Comparison of ENCODE assay signal across 21 cellular contexts in the genomic region with DNA sequence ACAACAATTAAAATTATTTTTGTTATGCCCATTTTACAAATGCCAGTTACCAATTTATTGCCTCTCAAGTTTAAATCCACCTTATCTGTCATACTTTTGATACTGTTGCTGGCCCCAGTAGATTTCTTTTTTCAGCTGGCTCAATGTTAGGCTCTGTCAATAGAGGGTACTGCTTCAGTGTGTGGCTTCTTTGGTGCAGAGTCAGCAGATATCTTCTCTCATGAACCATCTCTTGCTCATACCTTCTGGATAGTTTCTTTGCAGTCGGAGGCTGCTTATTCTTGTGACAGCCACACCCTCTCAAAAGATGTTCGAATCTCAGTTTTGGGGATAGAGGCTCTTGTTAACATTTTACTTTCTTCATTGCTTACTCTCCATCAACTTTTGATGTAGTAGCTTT.
DNase-seq lines count a peak whose midpoint lies in the region; ATAC-seq, FAIRE-seq and TF ChIP-seq lines count a peak whose summit lies in the region.
"Had no signal": no experiment of that assay in that cellular context is flagged by ENCODE, and none has a peak within 500 bp of the region (broad histone marks: within the 10 kb centered on the region; RNA-seq: fewer than 3 reads in every experiment).

No MANE protein-coding gene starts in this region.

- no peak overlapping the region for H4K91ac ChIP-seq in IMR-90 (ENCODE audit: insufficient read depth, low read depth, low read length)

- H3K36me3 Mint-ChIP-seq in neural progenitor cell = no peaks in the 10 kb centered on the region
- H3K36me3 Mint-ChIP-seq: CD8-positive, alpha-beta T cell had no signal

- peaks cover 9% of the 10 kb centered on the region for H3K9me3 Mint-ChIP-seq in neural progenitor cell

- H2BK120ac ChIP-seq in IMR-90 (ENCODE audit: low read depth, low read length) = no peak overlapping the region

- H2BK15ac ChIP-seq in IMR-90 (ENCODE audit: low read depth, low read length) = no peak overlapping the region

- H2BK20ac ChIP-seq in IMR-90 (ENCODE audit: low read depth, low read length) = no peak overlapping the region

- no peak for DNase-seq in A549 (ENCODE audit: low read depth in 1 of 2, low spot score in 1 of 2)
- DNase-seq in IMR-90 = no peak
- no peak for DNase-seq in neural progenitor cell (ENCODE audit: low spot score)
- no peak for DNase-seq in activated CD8-positive, alpha-beta memory T cell treated with anti-CD3 and anti-CD28 coated beads for 24 hours
- DNase-seq: 8988T; AML-193; Caco-2; Calu3; CD4-positive, alpha-beta T cell; CD8-positive, alpha-beta T cell; DMS79 treated with DMSO at 0.1 percent for 48 hours had no signal

- no peaks in the 10 kb centered on the region for H3K9me1 ChIP-seq in IMR-90 (ENCODE audit: insufficient read depth, low read length)

- no peak overlapping the region for H4K8ac ChIP-seq in IMR-90 (ENCODE audit: low read depth in 2 of 2, low read length in 2 of 2)

- no peak overlapping the region for H3K56ac ChIP-seq in IMR-90 (ENCODE audit: extremely low read depth, insufficient read depth, low read length)

- H3K27ac ChIP-seq in A549 = no peak overlapping the region
- no peak overlapping the region for H3K27ac ChIP-seq in IMR-90 (ENCODE audit: insufficient read depth, low read length)
- no peak overlapping the region for H3K27ac ChIP-seq in neural progenitor cell
- H3K27ac ChIP-seq: BLaER1 treated with 17β-estradiol and CSF1 and Interleukin-3, amounts not matched to agents 10 nM and 100 nM; C4-2B had no signal

- 3% methylated on average over 2 of the region's 2 CpGs for WGBS in A549 (ENCODE audit: missing lambda C conversion rate)
- WGBS in IMR-90 (ENCODE audit: extremely low coverage in 2 of 2, insufficient read length in 1 of 2), 2 experiments = no CpG with 5 or more reads among the region's 2 CpGs

- no peak for TF ChIP-seq CTCF in A549 (IDR thresholded peaks at IDR 0.05)
- TF ChIP-seq CTCF in IMR-90 (conservative IDR thresholded peaks at IDR 0.05; ENCODE audit: low read depth, low read length) = no peak
- TF ChIP-seq CTCF in neural progenitor cell (IDR thresholded peaks at IDR 0.05) = no peak

- no peak overlapping the region for H3K4ac ChIP-seq in IMR-90 (ENCODE audit: low read depth, low read length)

- H2AK5ac ChIP-seq in IMR-90 (ENCODE audit: low read depth, low read length) = no peak overlapping the region

- no peak for TF ChIP-seq EP300 in A549 (IDR thresholded peaks at IDR 0.05)

- no peak overlapping the region for H4K5ac ChIP-seq in IMR-90 (ENCODE audit: low read depth, low read length)

- no peaks in the 10 kb centered on the region for H3K27me3 Mint-ChIP-seq in neural progenitor cell (ENCODE audit: insufficient read depth, low read depth)
- H3K27me3 Mint-ChIP-seq: B cell; CD4-positive, alpha-beta T cell had no signal

- H3K79me1 ChIP-seq in IMR-90 (ENCODE audit: low read depth in 1 of 2, low read length in 2 of 2) = no peaks in the 10 kb centered on the region

- POLR2A ChIA-PET in A549 (lab: Yijun Ruan, JAX) (no interaction called here), IMR-90 (lab: Charles Lee; ENCODE audit: unreplicated experiment) (no interaction called here)

- H3K4me3 ChIP-seq in A549 (no peak overlapping the region), IMR-90 (ENCODE audit: insufficient read depth, low read depth, low read length) (no peak overlapping the region), neural progenitor cell (no peak overlapping the region)
- H3K4me3 ChIP-seq: BLaER1 treated with 17β-estradiol and CSF1 and Interleukin-3, amounts not matched to agents 10 nM and 100 nM; GM12878 had no signal

- no peak overlapping the region for H3K23ac ChIP-seq in IMR-90 (ENCODE audit: low read depth, low read length)

- peaks cover 8% of the 10 kb centered on the region for H3K4me1 Mint-ChIP-seq in neural progenitor cell
- H3K4me1 Mint-ChIP-seq: B cell had no signal

- TF ChIP-seq POLR2A in A549 (IDR thresholded peaks at IDR 0.05; ENCODE audit: low read length) = no peak
- no peak for TF ChIP-seq POLR2A in IMR-90 (IDR thresholded peaks at IDR 0.05; ENCODE audit: low read depth, low read length)

- H3K9ac ChIP-seq in IMR-90 (ENCODE audit: low read depth, low read length) (no peak overlapping the region), neural progenitor cell (no peak overlapping the region)
- H3K9ac ChIP-seq: BLaER1 treated with 17β-estradiol and CSF1 and Interleukin-3, amounts not matched to agents 10 nM and 100 nM had no signal

- H4K20me1 ChIP-seq in IMR-90 (ENCODE audit: insufficient read depth, low read length) = no peaks in the 10 kb centered on the region
- H4K20me1 ChIP-seq in neural progenitor cell (ENCODE audit: low read depth) = no peaks in the 10 kb centered on the region
- H4K20me1 ChIP-seq: BLaER1 treated with 17β-estradiol and CSF1 and Interleukin-3, amounts not matched to agents 10 nM and 100 nM had no signal

- H3K9me3 ChIP-seq in A549 (no peaks in the 10 kb centered on the region), IMR-90 (ENCODE audit: control insufficient read depth, insufficient read depth, low read length) (0 out of 2 replicates have a peak, but pooled peaks cover 2% of the 10 kb centered on the region), neural progenitor cell (ENCODE audit: low read depth) (no peaks in the 10 kb centered on the region)
- H3K9me3 ChIP-seq: BLaER1 treated with 17β-estradiol and CSF1 and Interleukin-3, amounts not matched to agents 10 nM and 100 nM; Caco-2 had no signal

- H3K4me1 ChIP-seq in A549 (no peaks in the 10 kb centered on the region), IMR-90 (ENCODE audit: control insufficient read depth, insufficient read depth, low read length) (no peaks in the 10 kb centered on the region), neural progenitor cell (peaks cover 3% of the 10 kb centered on the region)
- H3K4me1 ChIP-seq: BLaER1 treated with 17β-estradiol and CSF1 and Interleukin-3, amounts not matched to agents 10 nM and 100 nM; Caco-2 had no signal

- no peaks in the 10 kb centered on the region for H3K79me2 ChIP-seq in neural progenitor cell (ENCODE audit: low read depth)

- H3K4me3 Mint-ChIP-seq in neural progenitor cell = no peak overlapping the region
- H3K4me3 Mint-ChIP-seq: B cell; CD4-positive, alpha-beta T cell; CD8-positive, alpha-beta T cell had no signal

- H3K27ac Mint-ChIP-seq in neural progenitor cell = no peak overlapping the region
- H3K27ac Mint-ChIP-seq: B cell; CD4-positive, alpha-beta T cell; CD8-positive, alpha-beta T cell had no signal

- no peaks in the 10 kb centered on the region for H3F3A ChIP-seq in neural progenitor cell (ENCODE audit: low read depth)

- intact Hi-C loops in IMR-90 (cut with micrococcal nuclease) = no loop called here

- TF ChIP-seq RAD21 in A549 (conservative IDR thresholded peaks at IDR 0.05 in 1 of 2, IDR thresholded peaks at IDR 0.05 in 1 of 2) = no peak
- TF ChIP-seq RAD21 in IMR-90 (IDR thresholded peaks at IDR 0.05; ENCODE audit: low read length) = no peak

- H3K27me3 ChIP-seq in IMR-90 (ENCODE audit: control insufficient read depth, insufficient read depth, low read length) (no peaks in the 10 kb centered on the region), neural progenitor cell (no peaks in the 10 kb centered on the region)
- H3K27me3 ChIP-seq: BLaER1 treated with 17β-estradiol and CSF1 and Interleukin-3, amounts not matched to agents 10 nM and 100 nM had no signal

- H2AFZ ChIP-seq in IMR-90 (replicated peaks; ENCODE audit: low read length, poor library complexity) (no peak overlapping the region), neural progenitor cell (replicated peaks) (peak overlapping the region; percentile 23)

- dilution Hi-C loops in IMR-90 (cut with HindIII; ENCODE audit: low sequenced_read_pairs, unreplicated experiment) = no loop called here

- CTCF ChIA-PET in A549 (lab: Yijun Ruan, JAX) = no interaction called here
- CTCF ChIA-PET in IMR-90 (lab: Yijun Ruan, JAX) = no interaction called here

- no peak for ATAC-seq in A549
- no peak for ATAC-seq in IMR-90 (ENCODE audit: low read depth)
- no peak for ATAC-seq in HG03571 (IDR thresholded peaks at IDR 0.05; ENCODE audit: unreplicated experiment)
- ATAC-seq: CD8-positive, alpha-beta T cell; GM12878 had no signal

- in situ Hi-C loops in IMR-90 (cut with MboI; ENCODE audit: low sequenced_read_pairs) = no loop called here

- no peak for FAIRE-seq in A549 (lab: Jason Lieb, UNC)
- FAIRE-seq: A204.1, D721Med, G401.6, GM12878, GM12892, GM19239 had no signal

- no peak overlapping the region for H3K14ac ChIP-seq in IMR-90 (replicated peaks; ENCODE audit: low read depth, low read length)

- no peak overlapping the region for H3K18ac ChIP-seq in IMR-90 (ENCODE audit: low read depth, low read length)

- H2BK5ac ChIP-seq in IMR-90 (ENCODE audit: low read depth, low read length, poor library complexity, severe bottlenecking) = no peak overlapping the region

- H2AK9ac ChIP-seq in IMR-90 (replicated peaks; ENCODE audit: low read depth, low read length, poor library complexity) = no peak overlapping the region

- H3K36me3 ChIP-seq in IMR-90 (ENCODE audit: control insufficient read depth, insufficient read depth, low read length) = no peaks in the 10 kb centered on the region
- H3K36me3 ChIP-seq in neural progenitor cell = no peaks in the 10 kb centered on the region
- H3K36me3 ChIP-seq: BLaER1 treated with 17β-estradiol and CSF1 and Interleukin-3, amounts not matched to agents 10 nM and 100 nM had no signal

- no peak overlapping the region for H3K4me2 ChIP-seq in A549
- H3K4me2 ChIP-seq in IMR-90 (ENCODE audit: low read depth, low read length) = no peak overlapping the region
- H3K4me2 ChIP-seq in neural progenitor cell = no peak overlapping the region
- H3K4me2 ChIP-seq: BLaER1 treated with 17β-estradiol and CSF1 and Interleukin-3, amounts not matched to agents 10 nM and 100 nM had no signal

- no TSS peak for BruUV-seq in IMR-90 (replicated peaks; lab: Mats Ljungman, UMichigan)

TF ChIP-seq in A549, 52 proteins besides CTCF, POLR2A, EP300 and RAD21:
- TF ChIP-seq MAFK (IDR thresholded peaks at IDR 0.05; ENCODE audit: partially characterized antibody) (peak; percentile 43), TFCP2L1 (CRISPR knock-in tag; IDR thresholded peaks at IDR 0.05) (no peak)

TF ChIP-seq in IMR-90, 13 proteins besides CTCF, POLR2A, EP300 and RAD21:
- TF ChIP-seq NFE2L2 (IDR thresholded peaks at IDR 0.05; ENCODE audit: low read depth, low read length) = no peak
- 0 out of 2 replicates have a peak, but pooled peaks have one; percentile 13 for TF ChIP-seq MAFK (IDR thresholded peaks at IDR 0.05; ENCODE audit: low read depth, low read length)
